In the genomic region with DNA sequence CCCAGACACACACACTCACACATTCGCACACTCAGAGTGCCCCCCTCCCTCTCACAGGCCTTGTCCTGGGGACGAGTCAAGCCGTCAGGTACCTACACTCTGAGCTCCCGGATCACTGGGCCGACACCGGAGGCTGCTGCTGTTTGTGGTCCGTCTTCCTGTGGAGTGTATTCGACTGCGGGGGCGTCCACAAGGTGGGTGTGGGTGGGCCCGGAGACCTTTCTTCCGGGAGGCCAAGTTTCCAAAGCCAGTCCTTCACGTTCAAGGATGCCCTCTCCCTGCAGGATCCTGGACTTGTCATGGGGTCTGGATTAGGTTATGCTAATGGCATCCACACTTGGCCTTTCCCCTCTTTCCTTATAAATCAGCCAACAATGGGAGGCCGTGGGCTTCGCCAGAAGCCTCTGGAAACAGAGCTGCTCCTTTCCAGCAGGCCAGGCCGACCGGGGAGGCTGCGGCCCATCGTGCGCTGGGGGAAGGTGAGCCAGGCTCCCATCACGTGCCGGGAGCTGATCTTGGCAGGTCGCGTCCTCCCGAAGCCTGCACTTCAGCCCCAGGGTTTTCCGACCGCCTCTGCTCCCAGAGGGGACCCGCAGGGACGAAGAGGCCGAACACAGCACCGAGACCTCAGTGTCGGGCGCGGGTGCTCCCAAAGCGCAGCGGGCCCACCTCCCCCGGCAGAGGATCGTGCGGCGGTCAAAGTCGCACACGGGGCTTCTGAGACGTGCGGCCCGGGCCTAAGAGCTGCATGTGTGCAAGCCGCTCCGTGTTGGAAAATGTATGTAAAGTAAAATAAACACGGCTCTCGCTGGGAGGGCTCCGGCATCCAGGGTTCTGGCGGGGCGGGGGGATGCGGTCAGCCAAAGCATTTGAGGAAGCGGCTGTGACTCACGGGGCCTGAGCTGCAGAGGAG, we compare ENCODE assay signal across 8 cellular contexts.
DNase-seq lines count a peak whose midpoint lies in the region; ATAC-seq and TF ChIP-seq lines count a peak whose summit lies in the region.
"Not testable (repeated sequence)": the region's sequence is repeated elsewhere in the genome, so short reads cannot be mapped to it uniquely, and the experiment has no call there.

No MANE protein-coding gene starts in this region.

- not testable (repeated sequence) for H3K27ac ChIP-seq in left lung
- H3K27ac ChIP-seq in sigmoid colon (peak overlapping the region in 2 of 4 donors; percentile 23 to 64), uterus (peak overlapping the region; percentile 36 to 57)

- DNase-seq in AG09319 (ENCODE audit: extremely low read depth, low read depth) (peak; percentile 62), H7 (peak; percentile 33), cardiac fibroblast (ENCODE audit: low read depth in 2 of 2) (peak; percentile 55 to 56), fibroblast of pulmonary artery (ENCODE audit: low read depth) (peak; percentile 41), sigmoid colon (peak; percentile 81), uterus (peak; percentile 47 to 62)
- not testable (repeated sequence) for DNase-seq in left lung

- TF ChIP-seq EP300 in sigmoid colon (IDR thresholded peaks at IDR 0.05) = not testable (repeated sequence)

- not testable (repeated sequence) for H3K4me1 ChIP-seq in left lung, uterus
- H3K4me1 ChIP-seq in sigmoid colon = peaks cover 0 to 13% (median 9%) of the 10 kb centered on the region in 4 donors

- intact Hi-C loops in left lung (cut with DNase I); sigmoid colon (cut with DNase I); uterus (cut with DNase I; ENCODE audit: low total_unique reads): not testable (repeated sequence)

- not testable (repeated sequence) for H3K27me3 ChIP-seq in H7 (ENCODE audit: control insufficient read depth, insufficient read depth, low read length); sigmoid colon; uterus
- H3K27me3 ChIP-seq in left lung = peaks cover 0 to 10% of the 10 kb centered on the region in 2 donors

- not testable (repeated sequence) for H3K4me3 ChIP-seq in H7 (ENCODE audit: insufficient read depth, low read depth, low read length); fibroblast of pulmonary artery (replicated peaks; ENCODE audit: low read depth, low read length); left lung; uterus
- peak overlapping the region; percentile 61 for H3K4me3 ChIP-seq in WI38 (ENCODE audit: low read depth, low read length)
- peak overlapping the region in 1 of 2 donors; percentile 32 for H3K4me3 ChIP-seq in cardiac fibroblast (replicated peaks in 1 of 2; ENCODE audit: low read depth in 2 of 2, low read length in 2 of 2)
- H3K4me3 ChIP-seq in sigmoid colon = peak overlapping the region in 3 of 4 donors; percentile 7 to 25 (median 24)

- peak; percentile 70 for ATAC-seq in left lung

- not testable (repeated sequence) for H3K36me3 ChIP-seq in H7 (replicated peaks; ENCODE audit: control insufficient read depth, insufficient read depth, low read length); left lung; sigmoid colon; uterus

- WGBS in sigmoid colon, 2 donors = 75 to 78% methylated on average over 55 of the region's 55 CpGs

- not testable (repeated sequence) for H3K9me3 ChIP-seq in left lung, sigmoid colon, uterus

- not testable (repeated sequence) for TF ChIP-seq POLR2A in sigmoid colon (IDR thresholded peaks at IDR 0.05); uterus (IDR thresholded peaks at IDR 0.05)

- TF ChIP-seq CTCF in AG09319 (IDR thresholded peaks at IDR 0.05; ENCODE audit: low read depth, low read length); WI38 (IDR thresholded peaks at IDR 0.05; ENCODE audit: low read depth, low read length); cardiac fibroblast (IDR thresholded peaks at IDR 0.05; ENCODE audit: low read depth, low read length); fibroblast of pulmonary artery (IDR thresholded peaks at IDR 0.05; ENCODE audit: low read length, missing control alignments); left lung (IDR thresholded peaks at IDR 0.05); sigmoid colon (IDR thresholded peaks at IDR 0.05); uterus (IDR thresholded peaks at IDR 0.05): not testable (repeated sequence)
